ENCODE assay signal across 34 cellular contexts in the genomic region with DNA sequence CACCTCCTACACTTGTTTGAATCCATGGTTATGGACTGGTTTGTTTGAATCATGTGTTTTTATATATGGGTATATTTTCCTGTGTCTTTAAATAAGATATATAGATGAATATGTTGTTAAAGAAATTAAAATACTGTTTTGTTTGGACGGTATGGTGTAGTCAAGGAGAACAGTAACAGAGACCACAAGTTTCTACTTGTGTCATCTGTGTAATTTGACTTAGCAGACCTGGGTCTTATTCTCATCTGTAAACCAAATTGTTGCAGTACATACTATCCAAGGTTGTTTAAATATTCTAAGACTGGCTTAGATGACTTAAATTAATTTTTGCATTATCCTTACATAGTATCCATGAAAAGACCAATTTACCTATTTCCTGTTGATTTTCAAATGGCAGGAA.
"Had no signal": no experiment of that assay in that cellular context is flagged by ENCODE, and none has a peak within 500 bp of the region (broad histone marks: within the 10 kb centered on the region; RNA-seq: fewer than 3 reads in every experiment).

No MANE protein-coding gene starts in this region.

- H3K36me3 ChIP-seq: MG63 had no signal

- H3K4me3 ChIP-seq: MG63 had no signal

- H3K9me3 ChIP-seq: MG63 had no signal

- DNase-seq: Karpas-422, Kasumi-1, MG63, MM.1S, MV-4-11, NCI-H1048, NCI-H1092, NCI-H1092 treated with DMSO at 0.1 percent for 48 hours, NCI-H1105, NCI-H1105 treated with DMSO at 0.1 percent for 48 hours, NCI-H1417, NCI-H1417 treated with DMSO at 0.1 percent for 48 hours, NCI-H1436, NCI-H1436 treated with DMSO at 0.1 percent for 48 hours, NCI-H146, NCI-H1694, NCI-H1694 treated with DMSO at 0.1 percent for 48 hours, NCI-H187, NCI-H187 treated with DMSO at 0.1 percent for 48 hours, NCI-H1930, NCI-H2029, NCI-H2029 treated with DMSO at 0.1 percent for 48 hours, NCI-H2081, NCI-H2081 treated with DMSO at 0.1 percent for 48 hours, NCI-H2107, NCI-H2171, NCI-H2171 treated with DMSO at 0.1 percent for 48 hours, NCI-H2227 treated with DMSO at 0.1 percent for 48 hours, NCI-H226, NCI-H345, NCI-H446, NCI-H446 treated with DMSO at 0.1 percent for 48 hours, NCI-H510A, NCI-H510A treated with DMSO at 0.1 percent for 48 hours had no signal

- H3K27me3 ChIP-seq: MG63 had no signal
